In genomic region chr22:43951966-43952365, GRCh38 we compare ENCODE assay signal across 20 cellular contexts. TPM values are rescaled to one million over a fixed set of nuclear protein-coding genes. Genes with fewer than 3 reads are reported as not detected.
A peak's percentile ranks its signal among the peaks of the same experiment; 100 is the strongest.
DNase-seq lines count a peak whose midpoint lies in the region; ATAC-seq, FAIRE-seq and TF ChIP-seq lines count a peak whose summit lies in the region.
"Had no signal": no experiment of that assay in that cellular context is flagged by ENCODE, and none has a peak within 500 bp of the region (broad histone marks: within the 10 kb centered on the region; RNA-seq: fewer than 3 reads in every experiment).

No MANE protein-coding gene starts in this region.

- H3K4me1 Mint-ChIP-seq in GM23338 = peaks cover 20% of the 10 kb centered on the region
- peaks cover 17% of the 10 kb centered on the region for H3K4me1 Mint-ChIP-seq in activated T-helper 17 cell treated with anti-CD3 and anti-CD28 coated beads, Interleukin-2, amount 50 U/mL, for 72 hours
- H3K4me1 Mint-ChIP-seq in endodermal cell = peaks cover 25% of the 10 kb centered on the region
- H3K4me1 Mint-ChIP-seq in neural crest cell = peaks cover 31% of the 10 kb centered on the region

- no peak overlapping the region for H3K4me3 ChIP-seq in GM23338
- H3K4me3 ChIP-seq in endodermal cell (ENCODE audit: low read length) = no peak overlapping the region
- no peak overlapping the region for H3K4me3 ChIP-seq in GM23248
- H3K4me3 ChIP-seq: BLaER1 had no signal

- peaks cover 17% of the 10 kb centered on the region for H3K79me2 ChIP-seq in GM23338 (replicated peaks; ENCODE audit: insufficient read depth)
- peaks cover 24% of the 10 kb centered on the region for H3K79me2 ChIP-seq in GM23248 (ENCODE audit: insufficient read depth)

- 61 to 63% methylated on average over 5 to 7 of the region's 7 CpGs for WGBS in endodermal cell (ENCODE audit: insufficient coverage in 1 of 2, insufficient read length in 1 of 2), 2 experiments
- 48 to 52% methylated on average over 7 of the region's 7 CpGs for WGBS in GM23248 (ENCODE audit: low coverage in 1 of 2, low lambda C conversion rate in 2 of 2, missing lambda C conversion rate in 2 of 2), 2 experiments

- H3K4me1 ChIP-seq in GM23338 (ENCODE audit: insufficient read depth) = peaks cover 22% of the 10 kb centered on the region
- no peaks in the 10 kb centered on the region for H3K4me1 ChIP-seq in endodermal cell (ENCODE audit: control insufficient read depth, insufficient read depth, low read length)
- H3K4me1 ChIP-seq in GM23248 (ENCODE audit: insufficient read depth) = peaks cover 9% of the 10 kb centered on the region
- H3K4me1 ChIP-seq: Caco-2 had no signal

- H3K9ac ChIP-seq in endodermal cell (ENCODE audit: extremely low read depth, low read length, poor library complexity, severe bottlenecking) = no peak overlapping the region
- no peak overlapping the region for H3K9ac ChIP-seq in GM23248
- H3K9ac ChIP-seq: BLaER1 had no signal

- H3K27ac Mint-ChIP-seq in GM23338 (no peak overlapping the region; the same call in 1 of the 2 replicates), endodermal cell (no peak overlapping the region), neural crest cell (ENCODE audit: unreplicated experiment) (no peak overlapping the region)
- peak overlapping the region; percentile 50 for H3K27ac Mint-ChIP-seq in activated T-helper 17 cell treated with anti-CD3 and anti-CD28 coated beads, Interleukin-2, amount 50 U/mL, for 72 hours
- H3K27ac Mint-ChIP-seq: CD8-positive, alpha-beta memory T cell had no signal

- H3K4me3 Mint-ChIP-seq in GM23338 (no peak overlapping the region), endodermal cell (no peak overlapping the region), neural crest cell (peak overlapping the region; percentile 47)
- no peak overlapping the region for H3K4me3 Mint-ChIP-seq in activated T-helper 17 cell treated with anti-CD3 and anti-CD28 coated beads, Interleukin-2, amount 50 U/mL, for 72 hours

- ATAC-seq in GM23338 = no peak
- ATAC-seq in activated T-helper 17 cell treated with anti-CD3 and anti-CD28 coated beads, Interleukin-2, amount 50 U/mL, for 72 hours (replicated peaks) = no peak

- no peak overlapping the region for H2AFZ ChIP-seq in GM23338
- H2AFZ ChIP-seq in GM23248 = no peak overlapping the region

- peaks cover 2% of the 10 kb centered on the region; the same call in 1 of the 2 replicates for H4K20me1 ChIP-seq in GM23338 (replicated peaks; ENCODE audit: insufficient read depth)
- H4K20me1 ChIP-seq in GM23248 (ENCODE audit: insufficient read depth) = no peaks in the 10 kb centered on the region

- H3K36me3 ChIP-seq in GM23338 (ENCODE audit: insufficient read depth) = 0 out of 2 replicates have a peak, but pooled peaks cover 2% of the 10 kb centered on the region
- H3K36me3 ChIP-seq in endodermal cell (ENCODE audit: control insufficient read depth, insufficient read depth, low read length) = peaks cover 14% of the 10 kb centered on the region
- H3K36me3 ChIP-seq in GM23248 (ENCODE audit: low read depth) = no peaks in the 10 kb centered on the region

- H3K36me3 Mint-ChIP-seq in GM23338 (ENCODE audit: low read depth) (peaks cover 7% of the 10 kb centered on the region; the same call in 1 of the 3 replicates), endodermal cell (ENCODE audit: low read depth) (peaks cover 24% of the 10 kb centered on the region), neural crest cell (ENCODE audit: low read depth) (no peaks in the 10 kb centered on the region)
- peaks cover 7% of the 10 kb centered on the region for H3K36me3 Mint-ChIP-seq in activated T-helper 17 cell treated with anti-CD3 and anti-CD28 coated beads, Interleukin-2, amount 50 U/mL, for 72 hours (ENCODE audit: low read depth)

- no peak overlapping the region for H3K4me2 ChIP-seq in GM23338
- no peak overlapping the region for H3K4me2 ChIP-seq in GM23248 (ENCODE audit: unreplicated experiment)
- H3K4me2 ChIP-seq: BLaER1 had no signal

- in situ Hi-C loops in GM23248 (cut with MboI) = no loop called here

- H3K9me3 ChIP-seq in endodermal cell (ENCODE audit: control insufficient read depth, low read length) (no peaks in the 10 kb centered on the region), GM23248 (ENCODE audit: low read depth) (no peaks in the 10 kb centered on the region)
- H3K9me3 ChIP-seq: BLaER1, Caco-2 had no signal

- H3K27me3 ChIP-seq in GM23338 (ENCODE audit: insufficient read depth) = no peaks in the 10 kb centered on the region
- no peaks in the 10 kb centered on the region for H3K27me3 ChIP-seq in endodermal cell (ENCODE audit: control insufficient read depth, insufficient read depth, low read length, poor library complexity, severe bottlenecking)
- no peaks in the 10 kb centered on the region for H3K27me3 ChIP-seq in GM23248 (replicated peaks; ENCODE audit: insufficient read depth)
- H3K27me3 ChIP-seq: BLaER1 had no signal

- DNase-seq in GM23338 (ENCODE audit: low spot score) = peak; percentile 22
- DNase-seq in endodermal cell = peak; percentile 67
- no peak for DNase-seq in neural crest cell (ENCODE audit: low read depth, low spot score)
- no peak for DNase-seq in GM23248
- DNase-seq in dermis blood vessel endothelial cell = no peak
- no peak for DNase-seq in activated naive CD4-positive, alpha-beta T cell (lab: John Stamatoyannopoulos, UW)
- no peak for DNase-seq in frontal cortex (ENCODE audit: low spot score in 2 of 2)
- DNase-seq: AML-193; Caco-2; CD8-positive, alpha-beta memory T cell; DND-41; GDM1; H7; KBM-7 had no signal

- FAIRE-seq in frontal cortex (lab: Jason Lieb, UNC) = no peak
- FAIRE-seq: GM12892, GM19239 had no signal

- H3K9me2 ChIP-seq in GM23338 (ENCODE audit: insufficient read depth) = no peaks in the 10 kb centered on the region
- no peaks in the 10 kb centered on the region for H3K9me2 ChIP-seq in GM23248 (ENCODE audit: insufficient read depth)

- H3K9me3 Mint-ChIP-seq in GM23338 = no peaks in the 10 kb centered on the region
- no peaks in the 10 kb centered on the region for H3K9me3 Mint-ChIP-seq in activated T-helper 17 cell treated with anti-CD3 and anti-CD28 coated beads, Interleukin-2, amount 50 U/mL, for 72 hours
- no peaks in the 10 kb centered on the region for H3K9me3 Mint-ChIP-seq in endodermal cell
- no peaks in the 10 kb centered on the region for H3K9me3 Mint-ChIP-seq in neural crest cell
- H3K9me3 Mint-ChIP-seq: CD8-positive, alpha-beta memory T cell had no signal

- H3K27ac ChIP-seq in GM23338 (ENCODE audit: low read depth) (no peak overlapping the region), endodermal cell (ENCODE audit: low read depth, low read length) (no peak overlapping the region), GM23248 (no peak overlapping the region)
- H3K27ac ChIP-seq: 22Rv1, BLaER1, HL-60 had no signal

- TF ChIP-seq CTCF in GM23338 (conservative IDR thresholded peaks at IDR 0.05; ENCODE audit: low read depth in 2 of 2) = no peak
- no peak for TF ChIP-seq CTCF in endodermal cell (conservative IDR thresholded peaks at IDR 0.05)
- TF ChIP-seq CTCF in neural crest cell (conservative IDR thresholded peaks at IDR 0.05) = no peak

- peaks cover 9% of the 10 kb centered on the region for H3F3A ChIP-seq in GM23338 (replicated peaks; ENCODE audit: low read depth)
- H3F3A ChIP-seq in GM23248 (ENCODE audit: insufficient read depth) = peaks cover 13% of the 10 kb centered on the region; the same call in 1 of the 2 replicates

- H3K27me3 Mint-ChIP-seq in GM23338 (ENCODE audit: insufficient read depth, low read depth, poor library complexity) (peaks cover 7% of the 10 kb centered on the region), endodermal cell (ENCODE audit: insufficient read depth) (no peaks in the 10 kb centered on the region), neural crest cell (ENCODE audit: low read depth) (no peaks in the 10 kb centered on the region)
- H3K27me3 Mint-ChIP-seq in activated T-helper 17 cell treated with anti-CD3 and anti-CD28 coated beads, Interleukin-2, amount 50 U/mL, for 72 hours = no peaks in the 10 kb centered on the region

TF ChIP-seq in GM23338, 12 proteins besides CTCF, POLR2A, EP300 and RAD21 (continues in another document):
- TF ChIP-seq ZNF114 (CRISPR knock-in tag; IDR thresholded peaks at IDR 0.05) (no peak), NANOG (IDR thresholded peaks at IDR 0.05; ENCODE audit: borderline replicate concordance) (no peak), EZH2 (IDR thresholded peaks at IDR 0.05; ENCODE audit: low read depth, unreplicated experiment) (no peak), POLR2AphosphoS5 (IDR thresholded peaks at IDR 0.05; ENCODE audit: low read depth) (peak; percentile 31; the same call in 1 of the 2 replicates)

RNA-seq across cellular contexts. Expression of gene SAMM50, which starts 3.3 kb away (rescaled TPM):
- 58.6 and 68.0 TPM in 2 replicates for total RNA-seq in GM23338 (2014; rRNA removed; shearing (Covaris generic))
- polyA plus RNA-seq in GM23338 (2016; fragmentation: Nextera tagmentation; extraction: Ambion mirVana) = 49.6 and 60.3 TPM in 2 replicates
- 10 to 100 TPM; 31.7 to 57.2 TPM for total RNA-seq in activated T-helper 17 cell treated with anti-CD3 and anti-CD28 coated beads, Interleukin-2, amount 50 U/mL, for 72 hours
- total RNA-seq in endodermal cell = 10 to 100 TPM; 54.4 to 56.0 TPM
- polyA plus RNA-seq in endodermal cell (2013, experiment 1 of 2) = 47.6 TPM
- 43.9 TPM for polyA plus RNA-seq in endodermal cell (2013, experiment 2 of 2)
- 54.0 and 54.6 TPM in 2 replicates for total RNA-seq in neural crest cell
- 37.8 and 48.3 TPM in 2 replicates for total RNA-seq in GM23248 (2014; rRNA removed; shearing (Covaris generic))
- polyA plus RNA-seq in GM23248 (2016; fragmentation: Nextera tagmentation; extraction: Ambion mirVana) = 73.7 and 73.8 TPM in 2 replicates
- total RNA-seq in dermis blood vessel endothelial cell = 53.6 and 57.9 TPM in 2 replicates
- total RNA-seq in frontal cortex = 32.6 TPM

RNA-seq across cellular contexts. Expression of gene PNPLA3, which starts 28.4 kb away (rescaled TPM):
- 17.3 and 23.4 TPM in 2 replicates for total RNA-seq in GM23338 (2014; rRNA removed; shearing (Covaris generic))
- polyA plus RNA-seq in GM23338 (2016; fragmentation: Nextera tagmentation; extraction: Ambion mirVana) = 16.2 and 17.7 TPM in 2 replicates
- under 1 TPM; 0.13 to 0.16 TPM for total RNA-seq in activated T-helper 17 cell treated with anti-CD3 and anti-CD28 coated beads, Interleukin-2, amount 50 U/mL, for 72 hours
- total RNA-seq in endodermal cell = 10 to 100 TPM; 48.1 to 52.6 TPM
- polyA plus RNA-seq in endodermal cell (2013, experiment 1 of 2) = 30.0 TPM
- polyA plus RNA-seq in endodermal cell (2013, experiment 2 of 2) = 34.4 TPM
- 28.3 and 31.2 TPM in 2 replicates for total RNA-seq in neural crest cell
- 0.13 and 0.54 TPM in 2 replicates for total RNA-seq in GM23248 (2014; rRNA removed; shearing (Covaris generic))
- polyA plus RNA-seq in GM23248 (2016; fragmentation: Nextera tagmentation; extraction: Ambion mirVana) = 1.2 and 1.4 TPM in 2 replicates
- 1.0 and 2.7 TPM in 2 replicates for total RNA-seq in dermis blood vessel endothelial cell
- total RNA-seq in frontal cortex = 17.5 TPM
- polyA plus RNA-seq: CD8-positive, alpha-beta memory T cell had no signal

Comparison
In these comparisons a context has a peak if more than half of its experiments do, and no peak if none do; other contexts are left out.
1. DNase-seq: peak in GM23338 (single experiment) and endodermal cell (single experiment); none in neural crest cell (single experiment), GM23248 (single experiment), dermis blood vessel endothelial cell (single experiment), activated naive CD4-positive, alpha-beta T cell (0 of 4) and frontal cortex (0 of 2).